22 cellular contexts compared by ENCODE assay signal in genomic region chr7:36185092-36185491, GRCh38. TPM values are rescaled to one million over a fixed set of nuclear protein-coding genes. Genes with fewer than 3 reads are reported as not detected.
DNase-seq lines count a peak whose midpoint lies in the region; ATAC-seq and TF ChIP-seq lines count a peak whose summit lies in the region.
"Had no signal": no experiment of that assay in that cellular context is flagged by ENCODE, and none has a peak within 500 bp of the region (broad histone marks: within the 10 kb centered on the region; RNA-seq: fewer than 3 reads in every experiment).

No MANE protein-coding gene starts in this region.

- DNase-seq in PC-3: no peak
- DNase-seq in left ventricle myocardium superior: no peak
- DNase-seq: BE2C, DMS79, MM.1S, NCI-H1048, NCI-H1436, NCI-H2029 treated with DMSO at 0.1 percent for 48 hours, NCI-H446, NCI-H526, SIG-M5, SK-N-SH had no signal

- H3K36me3 ChIP-seq in OCI-LY1 (ENCODE audit: insufficient read depth, low read length) (no peaks in the 10 kb centered on the region), neutrophil (no peaks in the 10 kb centered on the region), PC-3 (ENCODE audit: low read depth, low read length) (no peaks in the 10 kb centered on the region)
- H3K36me3 ChIP-seq: BE2C had no signal

- H3K9me3 ChIP-seq in OCI-LY1 (ENCODE audit: low read length): no peaks in the 10 kb centered on the region
- H3K9me3 ChIP-seq in neutrophil: no peaks in the 10 kb centered on the region
- H3K9me3 ChIP-seq in PC-3 (ENCODE audit: low read length): no peaks in the 10 kb centered on the region
- H3K9me3 ChIP-seq: A549, BE2C, SK-N-SH had no signal

- no peaks in the 10 kb centered on the region for H3F3A ChIP-seq in OCI-LY1 (ENCODE audit: insufficient read depth, low read length)
- H3F3A ChIP-seq in PC-3 (ENCODE audit: low read length, unreplicated experiment): no peaks in the 10 kb centered on the region

- TF ChIP-seq CTCF in OCI-LY1 (IDR thresholded peaks at IDR 0.05; ENCODE audit: low read length): no peak
- no peak for TF ChIP-seq CTCF in neutrophil (IDR thresholded peaks at IDR 0.05)
- TF ChIP-seq CTCF in PC-3 (conservative IDR thresholded peaks at IDR 0.05; ENCODE audit: low read depth, low read length): no peak

- no peaks in the 10 kb centered on the region for H3K79me2 ChIP-seq in OCI-LY1 (ENCODE audit: insufficient read depth, low read length)
- peaks cover 71% of the 10 kb centered on the region for H3K79me2 ChIP-seq in PC-3 (ENCODE audit: low read length)

- H4K20me1 ChIP-seq in OCI-LY1 (ENCODE audit: insufficient read depth, low read length) (no peaks in the 10 kb centered on the region), PC-3 (ENCODE audit: low read length) (no peaks in the 10 kb centered on the region)

- CTCF ChIA-PET in PC-3 (lab: Charles Lee): no interaction called here

- POLR2A ChIA-PET in PC-3 (lab: Charles Lee; ENCODE audit: unreplicated experiment): no interaction called here

- H3K4me2 ChIP-seq in OCI-LY1 (ENCODE audit: low read length) (peak overlapping the region; percentile 31; the same call in 1 of the 2 replicates), PC-3 (ENCODE audit: low read length) (no peak overlapping the region)
- H3K4me2 ChIP-seq: A549, SK-N-SH had no signal

- H3K4me3 ChIP-seq in OCI-LY1 (ENCODE audit: low read depth, low read length, poor library complexity, severe bottlenecking) (no peak overlapping the region), neutrophil (ENCODE audit: low read depth in 1 of 2, low read length in 1 of 2) (no peak overlapping the region), PC-3 (ENCODE audit: low read length) (no peak overlapping the region)
- H3K4me3 ChIP-seq: A549, K562 had no signal

- H3K9ac ChIP-seq in OCI-LY1 (ENCODE audit: low read length): peak overlapping the region; percentile 21; the same call in 1 of the 2 replicates
- H3K9ac ChIP-seq in PC-3 (ENCODE audit: low read length): no peak overlapping the region
- H3K9ac ChIP-seq: SK-N-SH had no signal

- no peak overlapping the region for H2AFZ ChIP-seq in OCI-LY1 (ENCODE audit: low read length)
- no peak overlapping the region for H2AFZ ChIP-seq in PC-3 (ENCODE audit: low read length)

- no TSS peak for BruUV-seq in PC-3 (replicated peaks; lab: Mats Ljungman, UMichigan)

- H3K4me1 ChIP-seq in OCI-LY1 (ENCODE audit: insufficient read depth, low read length, severe bottlenecking) (peaks cover 98% of the 10 kb centered on the region), neutrophil (ENCODE audit: control insufficient read depth in 1 of 2, insufficient read depth in 1 of 2, low read depth in 1 of 2, low read length in 1 of 2) (peaks cover 64 to 71% of the 10 kb centered on the region in 2 experiments), PC-3 (ENCODE audit: insufficient read depth, low read length) (peaks cover 13% of the 10 kb centered on the region)
- H3K4me1 ChIP-seq: BE2C had no signal

- H3K27me3 ChIP-seq in OCI-LY1 (ENCODE audit: insufficient read depth, low read length): no peaks in the 10 kb centered on the region
- no peaks in the 10 kb centered on the region for H3K27me3 ChIP-seq in neutrophil
- no peaks in the 10 kb centered on the region for H3K27me3 ChIP-seq in PC-3 (ENCODE audit: low read length)
- H3K27me3 ChIP-seq: BE2C had no signal

- ATAC-seq in GM18868 (IDR thresholded peaks at IDR 0.05; ENCODE audit: unreplicated experiment) (peak; percentile 67), HG03442 (IDR thresholded peaks at IDR 0.05; ENCODE audit: unreplicated experiment) (peak; percentile 41), PC-3 (no peak), HG03045 (IDR thresholded peaks at IDR 0.05; ENCODE audit: unreplicated experiment) (no peak), left ventricle myocardium superior (no peak)
- ATAC-seq: A549, HepG2, K562, Panc1 had no signal

- intact Hi-C loops in PC-3 (cut with micrococcal nuclease) (no loop called here), left ventricle myocardium superior (cut with micrococcal nuclease) (no loop called here)

- H3K9me2 ChIP-seq in OCI-LY1 (ENCODE audit: low read depth, low read length) (no peaks in the 10 kb centered on the region), PC-3 (replicated peaks; ENCODE audit: low read length) (no peaks in the 10 kb centered on the region)
- H3K9me2 ChIP-seq: SK-N-SH had no signal

- H3K27ac ChIP-seq in OCI-LY1 (ENCODE audit: low read depth, low read length, poor library complexity, severe bottlenecking) (peak overlapping the region; percentile 96), neutrophil (peak overlapping the region; percentile 62), PC-3 (ENCODE audit: low read length) (no peak overlapping the region)
- H3K27ac ChIP-seq: A549, HL-60 had no signal

RNA-seq across cellular contexts. Expression of gene EEPD1, which starts 32.0 kb away (rescaled TPM):
- 28.3 and 31.8 TPM in 2 replicates for total RNA-seq in PC-3 (2014; rRNA removed)
- total RNA-seq in left ventricle myocardium superior: 9.6 TPM

Comparison
In these comparisons a context has a peak if more than half of its experiments do, and no peak if none do; other contexts are left out.
1. ATAC-seq: peak in GM18868 (single experiment) and HG03442 (single experiment); none in PC-3 (single experiment), HG03045 (single experiment) and left ventricle myocardium superior (single experiment).